ENCODE assay signal across 26 cellular contexts in genomic region chr7:99677646-99678045, GRCh38. TPM values are rescaled to one million over a fixed set of nuclear protein-coding genes. Genes with fewer than 3 reads are reported as not detected.
"Had no signal": no experiment of that assay in that cellular context is flagged by ENCODE, and none has a peak within 500 bp of the region (broad histone marks: within the 10 kb centered on the region; RNA-seq: fewer than 3 reads in every experiment).

No MANE protein-coding gene starts in this region.

- H3K9me3 Mint-ChIP-seq: T-helper 1 cell treated with Interleukin-12 subunit alpha and Interleukin-12 subunit beta and Interleukin-4 antibody, amounts not matched to agents 30 μg/mL and 1 μg/mL, for 36 hours had no signal

- H3K27me3 Mint-ChIP-seq: activated naive CD4-positive, alpha-beta T cell treated with anti-CD3 and anti-CD28 coated beads, Interleukin-2, amount 50 U/mL, for 24 hours had no signal

- H3K9me3 ChIP-seq: prostate gland, thoracic aorta, upper lobe of right lung had no signal

- H3K4me1 ChIP-seq: prostate gland, upper lobe of right lung had no signal

- FAIRE-seq: islet of Langerhans had no signal

- H3K4me3 Mint-ChIP-seq: activated naive CD4-positive, alpha-beta T cell treated with anti-CD3 and anti-CD28 coated beads, Interleukin-2, amount 50 U/mL, for 24 hours; endodermal cell; naive B cell; neural crest cell; T-helper 1 cell treated with Interleukin-12 subunit alpha and Interleukin-12 subunit beta and Interleukin-4 antibody, amounts not matched to agents 30 μg/mL and 1 μg/mL, for 36 hours had no signal

- ATAC-seq: foreskin keratinocyte, left colon, right cardiac atrium had no signal

- H3K27ac Mint-ChIP-seq: activated naive CD4-positive, alpha-beta T cell treated with anti-CD3 and anti-CD28 coated beads, Interleukin-2, amount 50 U/mL, for 24 hours; endodermal cell; naive B cell; T-helper 1 cell treated with Interleukin-12 subunit alpha and Interleukin-12 subunit beta and Interleukin-4 antibody, amounts not matched to agents 30 μg/mL and 1 μg/mL, for 36 hours had no signal

- H3K4me3 ChIP-seq: cardiac muscle cell, skin epidermis, thoracic aorta had no signal

- H3K36me3 ChIP-seq: cardiac muscle cell, prostate gland, thoracic aorta had no signal

- DNase-seq: activated CD4-positive, CD25-positive, alpha-beta regulatory T cell treated with anti-CD3 and anti-CD28 coated beads, Interleukin-2, amount 50 U/mL, for 72 hours; activated CD8-positive, alpha-beta memory T cell treated with anti-CD3 and anti-CD28 coated beads for 24 hours; activated CD8-positive, alpha-beta memory T cell treated with anti-CD3 and anti-CD28 coated beads, Interleukin-2, amount 50 U/mL, for 48 hours; activated effector memory CD4-positive, alpha-beta T cell treated with anti-CD3 and anti-CD28 coated beads, Interleukin-2, amount 50 U/mL, for 16 hours; activated T-cell treated with anti-CD3 and anti-CD28 coated beads, Interleukin-2, amount 50 U/mL, for 48 hours; amniotic stem cell; endodermal cell; foreskin keratinocyte; hippocampal formation; left colon; mammary epithelial cell; midbrain; naive B cell; right cardiac atrium; stimulated activated CD4-positive, alpha-beta T cell treated with anti-CD3 and anti-CD28 coated beads, Interleukin-4, amount 100 ng/mL, for 1 hour had no signal

- H3K4me1 Mint-ChIP-seq: neural crest cell had no signal

- H3K27me3 ChIP-seq: cardiac muscle cell, foreskin keratinocyte, upper lobe of right lung had no signal

RNA-seq across cellular contexts. Expression of gene CYP3A5, which starts 2.1 kb away (rescaled TPM):
- total RNA-seq: chondrocyte, dermis microvascular lymphatic vessel endothelial cell, mammary epithelial cell, neural crest cell had no signal

RNA-seq across cellular contexts. Expression of gene CYP3A7, which starts 57.4 kb away (rescaled TPM):
- total RNA-seq: cardiac muscle cell, chondrocyte, dermis microvascular lymphatic vessel endothelial cell, endodermal cell, foreskin keratinocyte, mammary epithelial cell, neural crest cell, prostate gland, right cardiac atrium, thoracic aorta had no signal
